In genomic region chr19:10112895-10113591, GRCh38 we compare ENCODE assay signal across 8 cellular contexts. TPM values are rescaled to one million over a fixed set of nuclear protein-coding genes. Genes with fewer than 3 reads are reported as not detected.
A peak's percentile ranks its signal among the peaks of the same experiment; 100 is the strongest.
DNase-seq lines count a peak whose midpoint lies in the region; ATAC-seq and TF ChIP-seq lines count a peak whose summit lies in the region.

No MANE protein-coding gene starts in this region.

- H3K27me3 ChIP-seq in CD8-positive, alpha-beta memory T cell (ENCODE audit: insufficient read depth, low read length, poor library complexity, severe bottlenecking) = no peaks in the 10 kb centered on the region
- no peaks in the 10 kb centered on the region for H3K27me3 ChIP-seq in HL-60 (ENCODE audit: insufficient read depth, poor library complexity, severe bottlenecking)

- H3K9me3 ChIP-seq in CD8-positive, alpha-beta memory T cell (ENCODE audit: low read length) = no peaks in the 10 kb centered on the region

- CTCF ChIA-PET in CD8-positive, alpha-beta memory T cell (lab: Charles Lee) = interaction anchor here (0.6 to 14.2 kb wide), 12 partner anchors 11 to 203 kb away, joined by 3 to 194 read pairs (median 3); partner anchors contain the start of genes ANGPTL6 and DNMT1

- no peaks in the 10 kb centered on the region for H3K9me3 Mint-ChIP-seq in CD8-positive, alpha-beta memory T cell
- H3K9me3 Mint-ChIP-seq in stimulated activated naive B cell treated with anti-CD40 and anti-IgM and Interleukin-4, amounts not matched to agents 10 μg/mL and 1 μg/mL and 100 μg/mL, for 72 hours = peaks cover 0 to 4% of the 10 kb centered on the region in 2 donors

- H3K36me3 ChIP-seq in CD8-positive, alpha-beta memory T cell (ENCODE audit: insufficient read depth, low read length) = peaks cover 52% of the 10 kb centered on the region

- POLR2A ChIA-PET in CD8-positive, alpha-beta memory T cell (lab: Charles Lee) = interaction anchor here (0.6 to 2.2 kb wide), 9 partner anchors 9 to 541 kb away, joined by 3 to 15 read pairs (median 5); partner anchors contain the start of gene ILF3

- peak overlapping the region; percentile 68 to 93 (median 86) for H3K4me3 Mint-ChIP-seq in CD8-positive, alpha-beta memory T cell
- H3K4me3 Mint-ChIP-seq in stimulated activated naive B cell treated with anti-CD40 and anti-IgM and Interleukin-4, amounts not matched to agents 10 μg/mL and 1 μg/mL and 100 μg/mL, for 72 hours = peak overlapping the region; percentile 89 to 96

- peak overlapping the region; percentile 77 for H3K27ac ChIP-seq in CD8-positive, alpha-beta memory T cell (ENCODE audit: low read depth, low read length)
- H3K27ac ChIP-seq in HL-60 (replicated peaks) = peak overlapping the region; percentile 89

- peaks cover 0 to 76% (median 5%) of the 10 kb centered on the region in 3 donors for H3K36me3 Mint-ChIP-seq in CD8-positive, alpha-beta memory T cell
- H3K36me3 Mint-ChIP-seq in stimulated activated naive B cell treated with anti-CD40 and anti-IgM and Interleukin-4, amounts not matched to agents 10 μg/mL and 1 μg/mL and 100 μg/mL, for 72 hours = peaks cover 84 to 87% of the 10 kb centered on the region in 2 donors

- peaks cover 53% of the 10 kb centered on the region for H3K4me1 ChIP-seq in CD8-positive, alpha-beta memory T cell (ENCODE audit: insufficient read depth, low read length)

- H3K4me1 Mint-ChIP-seq in CD8-positive, alpha-beta memory T cell = peaks cover 27 to 80% (median 38%) of the 10 kb centered on the region in 3 donors
- peaks cover 61 to 90% of the 10 kb centered on the region in 2 donors for H3K4me1 Mint-ChIP-seq in stimulated activated naive B cell treated with anti-CD40 and anti-IgM and Interleukin-4, amounts not matched to agents 10 μg/mL and 1 μg/mL and 100 μg/mL, for 72 hours

- ATAC-seq in stimulated activated naive B cell treated with anti-CD40 and anti-IgM and Interleukin-4, amounts not matched to agents 10 μg/mL and 1 μg/mL and 100 μg/mL, for 72 hours (replicated peaks) = peak; percentile 22 to 41
- no peak for ATAC-seq in HG02938 (IDR thresholded peaks at IDR 0.05; ENCODE audit: unreplicated experiment)

- H3K27me3 Mint-ChIP-seq in CD8-positive, alpha-beta memory T cell = peaks cover 0 to 5% of the 10 kb centered on the region in 2 donors
- peaks cover 0 to 4% of the 10 kb centered on the region in 2 donors for H3K27me3 Mint-ChIP-seq in stimulated activated naive B cell treated with anti-CD40 and anti-IgM and Interleukin-4, amounts not matched to agents 10 μg/mL and 1 μg/mL and 100 μg/mL, for 72 hours

- peak; percentile 55 to 86 (median 73) for DNase-seq in CD8-positive, alpha-beta memory T cell
- DNase-seq in HL-60 (ENCODE audit: low read depth in 1 of 2, low spot score in 1 of 2) = peak in 1 of 2 experiments; percentile 81
- DNase-seq in T-helper 9 cell = peak; percentile 66
- peak; percentile 59 for DNase-seq in astrocyte of the hippocampus (ENCODE audit: low read depth, low spot score)
- DNase-seq in kidney tubule cell (ENCODE audit: low spot score) = peak; percentile 59
- DNase-seq in stimulated activated naive B cell treated with anti-CD40 and anti-IgM and Interleukin-4, amounts not matched to agents 10 μg/mL and 1 μg/mL and 100 μg/mL, for 72 hours = peak; percentile 58
- no peak for DNase-seq in COLO829 (ENCODE audit: low spot score)

- H3K4me3 ChIP-seq in CD8-positive, alpha-beta memory T cell (ENCODE audit: low read length) = no peak overlapping the region
- no peak overlapping the region for H3K4me3 ChIP-seq in HL-60 (replicated peaks; ENCODE audit: insufficient read depth, low read length)

- peak; percentile 39 for TF ChIP-seq CTCF in HL-60 (IDR thresholded peaks at IDR 0.05; ENCODE audit: insufficient read depth, low read length)

- H3K27ac Mint-ChIP-seq in CD8-positive, alpha-beta memory T cell = peak overlapping the region; percentile 90 to 99 (median 98)
- H3K27ac Mint-ChIP-seq in stimulated activated naive B cell treated with anti-CD40 and anti-IgM and Interleukin-4, amounts not matched to agents 10 μg/mL and 1 μg/mL and 100 μg/mL, for 72 hours = peak overlapping the region; percentile 96

RNA-seq across cellular contexts. Expression of gene P2RY11, which starts 1.6 kb away (rescaled TPM):
- total RNA-seq in CD8-positive, alpha-beta memory T cell = 10 to 100 TPM; 53.7 to 58.1 TPM
- polyA plus RNA-seq in CD8-positive, alpha-beta memory T cell = 7.4 TPM

RNA-seq across cellular contexts. Expression of gene EIF3G, which starts 6.7 kb away (rescaled TPM):
- 100 to 1,000 TPM; 336 to 348 TPM for total RNA-seq in CD8-positive, alpha-beta memory T cell
- 259 TPM for polyA plus RNA-seq in CD8-positive, alpha-beta memory T cell

RNA-seq across cellular contexts. Expression of gene PPAN, which starts 6.9 kb away (rescaled TPM):
- 100 to 1,000 TPM; 273 to 284 TPM for total RNA-seq in CD8-positive, alpha-beta memory T cell
- polyA plus RNA-seq in CD8-positive, alpha-beta memory T cell = 47.4 TPM

RNA-seq across cellular contexts. Expression of gene ANGPTL6, which starts 10.6 kb away (rescaled TPM):
- total RNA-seq in CD8-positive, alpha-beta memory T cell = 1 to 10 TPM; 6.6 to 7.7 TPM
- polyA plus RNA-seq in CD8-positive, alpha-beta memory T cell = 0.35 TPM

RNA-seq across cellular contexts. Expression of gene SHFL, which starts 26.9 kb away (rescaled TPM):
- 10 to 100 TPM; 41.5 to 45.2 TPM for total RNA-seq in CD8-positive, alpha-beta memory T cell
- polyA plus RNA-seq in CD8-positive, alpha-beta memory T cell = 68.1 TPM
